In the genomic region with DNA sequence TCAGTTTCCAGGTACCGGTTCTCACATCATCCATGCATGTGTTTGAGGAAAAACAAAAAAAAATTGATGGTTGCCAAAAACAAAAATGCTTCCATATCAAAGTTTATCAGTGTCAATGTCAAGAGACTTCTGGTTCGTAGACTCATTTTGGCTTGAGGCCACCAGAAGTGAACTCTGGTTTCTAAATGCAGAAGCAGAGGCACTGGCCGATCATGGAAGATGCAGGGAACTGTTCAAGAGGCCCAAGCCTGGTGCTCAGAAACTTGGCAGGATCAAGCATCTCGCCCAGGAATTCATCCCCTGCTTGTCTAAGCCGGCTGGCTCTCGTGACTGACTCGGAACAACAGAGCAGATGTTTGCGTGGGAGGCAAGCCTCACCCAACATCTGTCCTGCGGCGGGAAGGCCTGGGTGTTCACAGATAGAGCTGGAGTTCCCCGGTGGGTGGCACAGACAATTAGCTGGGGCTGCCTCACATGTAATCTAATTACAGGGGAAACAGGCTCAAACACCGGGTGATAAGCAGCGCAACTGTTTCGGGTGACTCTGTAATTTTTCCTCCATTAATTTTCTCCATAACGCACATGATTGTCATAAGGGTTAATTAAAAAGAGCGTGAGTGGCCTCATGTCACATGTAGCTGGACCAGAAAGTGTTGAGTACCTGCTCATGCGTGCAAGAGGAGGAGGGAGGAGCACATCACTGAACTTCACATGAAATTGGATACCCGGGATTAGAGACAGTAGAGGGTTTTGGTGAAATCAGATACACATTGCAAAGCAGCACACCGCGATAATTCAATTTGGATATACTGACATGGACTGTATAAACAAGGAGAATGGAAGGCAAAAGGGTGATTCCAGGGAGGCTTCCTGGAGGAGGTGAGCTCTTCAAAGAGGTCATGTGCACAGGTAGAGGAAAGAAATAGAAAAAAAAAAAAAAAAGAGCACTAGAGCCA, we compare ENCODE assay signal across 8 cellular contexts.
A peak's percentile ranks its signal among the peaks of the same experiment; 100 is the strongest.
DNase-seq lines count a peak whose midpoint lies in the region; ATAC-seq and TF ChIP-seq lines count a peak whose summit lies in the region.

No MANE protein-coding gene starts in this region.

- no peaks in the 10 kb centered on the region for H3K27me3 Mint-ChIP-seq in Caco-2 (ENCODE audit: insufficient read depth, unreplicated experiment)

- H3K9me3 ChIP-seq in Caco-2 = no peaks in the 10 kb centered on the region

- H3K9me3 Mint-ChIP-seq in Caco-2 (ENCODE audit: unreplicated experiment) = no peaks in the 10 kb centered on the region

- no peak overlapping the region for H3K27ac Mint-ChIP-seq in Caco-2 (ENCODE audit: unreplicated experiment)

- no peaks in the 10 kb centered on the region for H3K27me3 ChIP-seq in Caco-2 (replicated peaks; ENCODE audit: control insufficient read depth, insufficient read depth, low read length)

- POLR2A ChIA-PET in Caco-2 (lab: Charles Lee) = no interaction called here

- H3K36me3 Mint-ChIP-seq in Caco-2 (ENCODE audit: insufficient read depth, unreplicated experiment) = no peaks in the 10 kb centered on the region

- no peak for TF ChIP-seq CTCF in Caco-2 (IDR thresholded peaks at IDR 0.05; ENCODE audit: insufficient read depth in 1 of 2, low read depth in 1 of 2, low read length in 1 of 2, severe bottlenecking in 1 of 2, unreplicated experiment in 1 of 2)

- intact Hi-C loops in Caco-2 (cut with micrococcal nuclease; ENCODE audit: unreplicated experiment) = no loop called here

- peaks cover 18% of the 10 kb centered on the region for H3K4me1 ChIP-seq in Caco-2

- no peak overlapping the region for H3K4me3 ChIP-seq in Caco-2 (ENCODE audit: low read depth, low read length)

- CTCF ChIA-PET in Caco-2 (lab: Charles Lee) = no interaction called here

- no TSS peak for BruUV-seq in Caco-2 (replicated peaks; lab: Mats Ljungman, UMichigan)

- ATAC-seq in HG02798 (IDR thresholded peaks at IDR 0.05; ENCODE audit: poor library complexity, unreplicated experiment) (peak; percentile 75), GM21423 (IDR thresholded peaks at IDR 0.05; ENCODE audit: unreplicated experiment) (no peak)

- no peak overlapping the region for H3K4me3 Mint-ChIP-seq in Caco-2 (ENCODE audit: unreplicated experiment)

- H3K4me1 Mint-ChIP-seq in Caco-2 (ENCODE audit: low read depth, unreplicated experiment) = peaks cover 16% of the 10 kb centered on the region

- DNase-seq in DMS 273 treated with DMSO at 0.1 percent for 48 hours (lab: John Stamatoyannopoulos, UW) = peak; percentile 82
- DNase-seq in NCI-H748 (lab: John Stamatoyannopoulos, UW; ENCODE audit: unreplicated experiment) = peak; percentile 94
- peak; percentile 43 for DNase-seq in activated naive CD4-positive, alpha-beta T cell treated with anti-CD3 and anti-CD28 coated beads, Interleukin-2, amount 50 U/mL, for 16 hours
- DNase-seq in hepatic stellate cell (ENCODE audit: low spot score) = peak; percentile 88
- peak; percentile 57 for DNase-seq in stimulated activated CD4-positive, alpha-beta T cell treated with anti-CD3 and anti-CD28 coated beads, Interleukin-4, amount 100 ng/mL, for 24 hours
- no peak for DNase-seq in Caco-2

- no peaks in the 10 kb centered on the region for H3K36me3 ChIP-seq in Caco-2 (ENCODE audit: control insufficient read depth, insufficient read depth, low read length)

Comparison
In these comparisons a context has a peak if more than half of its experiments do, and no peak if none do; other contexts are left out.
1. DNase-seq: peak in DMS 273 treated with DMSO at 0.1 percent for 48 hours (single experiment), NCI-H748 (single experiment), activated naive CD4-positive, alpha-beta T cell treated with anti-CD3 and anti-CD28 coated beads, Interleukin-2, amount 50 U/mL, for 16 hours (single experiment), hepatic stellate cell (single experiment) and stimulated activated CD4-positive, alpha-beta T cell treated with anti-CD3 and anti-CD28 coated beads, Interleukin-4, amount 100 ng/mL, for 24 hours (single experiment); none in Caco-2 (0 of 2).